ENCODE assay signal across 1 cellular context in the genomic region with DNA sequence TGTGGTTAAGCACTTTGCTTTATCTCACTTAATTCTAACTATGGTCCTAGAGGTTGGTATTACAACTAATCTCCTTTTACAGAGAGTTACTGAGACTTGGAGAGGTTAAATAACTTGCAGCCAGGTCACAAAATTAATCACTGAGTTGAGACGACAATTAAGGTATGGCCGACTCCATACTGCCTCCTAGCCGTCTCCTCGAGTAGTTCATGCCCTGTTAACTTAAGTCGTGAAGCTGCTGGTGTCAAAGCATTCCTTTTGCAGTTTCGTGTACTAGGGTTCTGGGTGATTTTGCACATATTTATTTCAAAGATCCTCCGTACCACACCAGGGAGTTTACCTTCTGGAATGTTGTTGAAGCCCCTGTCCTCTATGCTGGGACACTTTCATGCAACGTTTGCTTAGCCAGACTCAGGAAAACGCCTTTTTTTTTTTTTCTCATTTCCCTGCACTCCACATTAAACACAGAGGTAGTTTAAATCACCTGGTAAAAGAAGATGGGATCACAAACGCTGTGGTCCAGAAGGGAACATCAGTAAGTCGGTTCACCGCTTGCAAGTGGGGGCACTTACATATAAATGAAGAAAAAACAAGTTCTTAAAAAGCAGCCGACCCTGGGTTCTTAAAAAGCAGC.
A peak's percentile ranks its signal among the peaks of the same experiment; 100 is the strongest.
TF ChIP-seq lines count a peak whose summit lies in the region.

No MANE protein-coding gene starts in this region.

TF ChIP-seq in GM12878, 131 proteins besides CTCF, POLR2A, EP300 and RAD21 (continued from another document and continues in another):
- no peak for TF ChIP-seq CEBPZ (IDR thresholded peaks at IDR 0.05; ENCODE audit: low read depth, low read length)
- TF ChIP-seq ZNF24 (IDR thresholded peaks at IDR 0.05): no peak
- no peak for TF ChIP-seq CHD4 (IDR thresholded peaks at IDR 0.05)
- TF ChIP-seq ZNF274 (IDR thresholded peaks at IDR 0.05; ENCODE audit: insufficient read depth, insufficient read length): no peak
- TF ChIP-seq CHD1 (IDR thresholded peaks at IDR 0.05; ENCODE audit: low read depth, low read length): no peak
- TF ChIP-seq YY1 (IDR thresholded peaks at IDR 0.05; ENCODE audit: low read depth, low read length): peak; percentile 39; the same call in 1 of the 2 replicates
- no peak for TF ChIP-seq FOXK2 (IDR thresholded peaks at IDR 0.05)
- TF ChIP-seq, protein P1, sequence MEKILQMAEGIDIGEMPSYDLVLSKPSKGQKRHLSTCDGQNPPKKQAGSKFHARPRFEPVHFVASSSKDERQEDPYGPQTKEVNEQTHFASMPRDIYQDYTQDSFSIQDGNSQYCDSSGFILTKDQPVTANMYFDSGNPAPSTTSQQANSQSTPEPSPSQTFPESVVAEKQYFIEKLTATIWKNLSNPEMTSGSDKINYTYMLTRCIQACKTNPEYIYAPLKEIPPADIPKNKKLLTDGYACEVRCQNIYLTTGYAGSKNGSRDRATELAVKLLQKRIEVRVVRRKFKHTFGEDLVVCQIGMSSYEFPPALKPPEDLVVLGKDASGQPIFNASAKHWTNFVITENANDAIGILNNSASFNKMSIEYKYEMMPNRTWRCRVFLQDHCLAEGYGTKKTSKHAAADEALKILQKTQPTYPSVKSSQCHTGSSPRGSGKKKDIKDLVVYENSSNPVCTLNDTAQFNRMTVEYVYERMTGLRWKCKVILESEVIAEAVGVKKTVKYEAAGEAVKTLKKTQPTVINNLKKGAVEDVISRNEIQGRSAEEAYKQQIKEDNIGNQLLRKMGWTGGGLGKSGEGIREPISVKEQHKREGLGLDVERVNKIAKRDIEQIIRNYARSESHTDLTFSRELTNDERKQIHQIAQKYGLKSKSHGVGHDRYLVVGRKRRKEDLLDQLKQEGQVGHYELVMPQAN (conservative IDR thresholded peaks at IDR 0.05): no peak
- TF ChIP-seq CREB1 (IDR thresholded peaks at IDR 0.05; ENCODE audit: low read depth): peak; percentile 31; the same call in 1 of the 2 replicates
- TF ChIP-seq ZNF217 (IDR thresholded peaks at IDR 0.05): no peak; the same call in 1 of the 2 replicates
- no peak for TF ChIP-seq SREBF1 (IDR thresholded peaks at IDR 0.05; ENCODE audit: low read length)
- no peak for TF ChIP-seq MTA2 (IDR thresholded peaks at IDR 0.05; ENCODE audit: low read depth)
- TF ChIP-seq SP1 (IDR thresholded peaks at IDR 0.05; ENCODE audit: low read depth, low read length): no peak
- TF ChIP-seq PML (IDR thresholded peaks at IDR 0.05; ENCODE audit: low read length): no peak
- no peak for TF ChIP-seq ATF3 (IDR thresholded peaks at IDR 0.05; ENCODE audit: borderline replicate concordance, extremely low read depth, low read depth, low read length)
- TF ChIP-seq, protein P2, sequence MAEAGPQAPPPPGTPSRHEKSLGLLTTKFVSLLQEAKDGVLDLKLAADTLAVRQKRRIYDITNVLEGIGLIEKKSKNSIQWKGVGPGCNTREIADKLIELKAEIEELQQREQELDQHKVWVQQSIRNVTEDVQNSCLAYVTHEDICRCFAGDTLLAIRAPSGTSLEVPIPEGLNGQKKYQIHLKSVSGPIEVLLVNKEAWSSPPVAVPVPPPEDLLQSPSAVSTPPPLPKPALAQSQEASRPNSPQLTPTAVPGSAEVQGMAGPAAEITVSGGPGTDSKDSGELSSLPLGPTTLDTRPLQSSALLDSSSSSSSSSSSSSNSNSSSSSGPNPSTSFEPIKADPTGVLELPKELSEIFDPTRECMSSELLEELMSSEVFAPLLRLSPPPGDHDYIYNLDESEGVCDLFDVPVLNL (IDR thresholded peaks at IDR 0.05; ENCODE audit: low read depth, low read length): no peak
- TF ChIP-seq IKZF2 (IDR thresholded peaks at IDR 0.05): 0 out of 4 replicates have a peak, but pooled peaks of 1 of the 2 experiments have one; percentile 5
- TF ChIP-seq MYB (IDR thresholded peaks at IDR 0.05; ENCODE audit: borderline replicate concordance, low read depth, low read length): no peak
- 0 out of 2 replicates have a peak, but pooled peaks have one; percentile 56 for TF ChIP-seq CBX5 (IDR thresholded peaks at IDR 0.05; ENCODE audit: low read depth)
- TF ChIP-seq CEBPB (IDR thresholded peaks at IDR 0.05; ENCODE audit: borderline replicate concordance in 1 of 2, low read depth in 2 of 2, low read length in 2 of 2): no peak
- no peak for TF ChIP-seq ZSCAN29 (IDR thresholded peaks at IDR 0.05)
- no peak for TF ChIP-seq ZNF622 (IDR thresholded peaks at IDR 0.05)
- no peak for TF ChIP-seq NR2C1 (IDR thresholded peaks at IDR 0.05)
- TF ChIP-seq NR2C2 (IDR thresholded peaks at IDR 0.05; ENCODE audit: borderline replicate concordance, control insufficient read depth, insufficient read length, low read depth): no peak
- TF ChIP-seq, protein P3, sequence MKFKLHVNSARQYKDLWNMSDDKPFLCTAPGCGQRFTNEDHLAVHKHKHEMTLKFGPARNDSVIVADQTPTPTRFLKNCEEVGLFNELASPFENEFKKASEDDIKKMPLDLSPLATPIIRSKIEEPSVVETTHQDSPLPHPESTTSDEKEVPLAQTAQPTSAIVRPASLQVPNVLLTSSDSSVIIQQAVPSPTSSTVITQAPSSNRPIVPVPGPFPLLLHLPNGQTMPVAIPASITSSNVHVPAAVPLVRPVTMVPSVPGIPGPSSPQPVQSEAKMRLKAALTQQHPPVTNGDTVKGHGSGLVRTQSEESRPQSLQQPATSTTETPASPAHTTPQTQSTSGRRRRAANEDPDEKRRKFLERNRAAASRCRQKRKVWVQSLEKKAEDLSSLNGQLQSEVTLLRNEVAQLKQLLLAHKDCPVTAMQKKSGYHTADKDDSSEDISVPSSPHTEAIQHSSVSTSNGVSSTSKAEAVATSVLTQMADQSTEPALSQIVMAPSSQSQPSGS (IDR thresholded peaks at IDR 0.05; ENCODE audit: low read length): no peak
- TF ChIP-seq FOS (IDR thresholded peaks at IDR 0.05; ENCODE audit: borderline replicate concordance, extremely low read depth, insufficient read length): no peak
- TF ChIP-seq SMAD1 (IDR thresholded peaks at IDR 0.05; ENCODE audit: low read depth, partially characterized antibody): no peak
- no peak for TF ChIP-seq ZBED1 (IDR thresholded peaks at IDR 0.05; ENCODE audit: borderline replicate concordance)
- TF ChIP-seq CHD2 (IDR thresholded peaks at IDR 0.05; ENCODE audit: borderline replicate concordance, low read depth, low read length): no peak
- TF ChIP-seq, protein P4, sequence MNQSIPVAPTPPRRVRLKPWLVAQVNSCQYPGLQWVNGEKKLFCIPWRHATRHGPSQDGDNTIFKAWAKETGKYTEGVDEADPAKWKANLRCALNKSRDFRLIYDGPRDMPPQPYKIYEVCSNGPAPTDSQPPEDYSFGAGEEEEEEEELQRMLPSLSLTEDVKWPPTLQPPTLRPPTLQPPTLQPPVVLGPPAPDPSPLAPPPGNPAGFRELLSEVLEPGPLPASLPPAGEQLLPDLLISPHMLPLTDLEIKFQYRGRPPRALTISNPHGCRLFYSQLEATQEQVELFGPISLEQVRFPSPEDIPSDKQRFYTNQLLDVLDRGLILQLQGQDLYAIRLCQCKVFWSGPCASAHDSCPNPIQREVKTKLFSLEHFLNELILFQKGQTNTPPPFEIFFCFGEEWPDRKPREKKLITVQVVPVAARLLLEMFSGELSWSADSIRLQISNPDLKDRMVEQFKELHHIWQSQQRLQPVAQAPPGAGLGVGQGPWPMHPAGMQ (IDR thresholded peaks at IDR 0.05; ENCODE audit: borderline replicate concordance): no peak
- TF ChIP-seq CBX3 (IDR thresholded peaks at IDR 0.05; ENCODE audit: borderline replicate concordance, low read depth): no peak
- peak; percentile 63; the same call in 1 of the 2 replicates for TF ChIP-seq SMC3 (IDR thresholded peaks at IDR 0.05; ENCODE audit: borderline replicate concordance, low read length)
- peak; percentile 40; the same call in 1 of the 2 replicates for TF ChIP-seq ZNF384 (IDR thresholded peaks at IDR 0.05; ENCODE audit: borderline replicate concordance, low read depth, low read length)
- TF ChIP-seq, protein P5, sequence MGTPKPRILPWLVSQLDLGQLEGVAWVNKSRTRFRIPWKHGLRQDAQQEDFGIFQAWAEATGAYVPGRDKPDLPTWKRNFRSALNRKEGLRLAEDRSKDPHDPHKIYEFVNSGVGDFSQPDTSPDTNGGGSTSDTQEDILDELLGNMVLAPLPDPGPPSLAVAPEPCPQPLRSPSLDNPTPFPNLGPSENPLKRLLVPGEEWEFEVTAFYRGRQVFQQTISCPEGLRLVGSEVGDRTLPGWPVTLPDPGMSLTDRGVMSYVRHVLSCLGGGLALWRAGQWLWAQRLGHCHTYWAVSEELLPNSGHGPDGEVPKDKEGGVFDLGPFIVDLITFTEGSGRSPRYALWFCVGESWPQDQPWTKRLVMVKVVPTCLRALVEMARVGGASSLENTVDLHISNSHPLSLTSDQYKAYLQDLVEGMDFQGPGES (IDR thresholded peaks at IDR 0.05): no peak
- TF ChIP-seq SMAD5 (IDR thresholded peaks at IDR 0.05; ENCODE audit: low read depth): no peak
- no peak for TF ChIP-seq POU2F2 (IDR thresholded peaks at IDR 0.05; ENCODE audit: borderline replicate concordance, low read depth, low read length)
- peak; percentile 81 for TF ChIP-seq SMARCA5 (IDR thresholded peaks at IDR 0.05)
- TF ChIP-seq EED (IDR thresholded peaks at IDR 0.05; ENCODE audit: low read depth): no peak
- TF ChIP-seq HDAC2 (IDR thresholded peaks at IDR 0.05): no peak
- TF ChIP-seq ZNF592 (IDR thresholded peaks at IDR 0.05): no peak
- no peak for TF ChIP-seq KLF5 (IDR thresholded peaks at IDR 0.05; ENCODE audit: partially characterized antibody)
- no peak for TF ChIP-seq POLR2AphosphoS5 (IDR thresholded peaks at IDR 0.05; ENCODE audit: low read length)
- no peak for TF ChIP-seq SKIL (IDR thresholded peaks at IDR 0.05; ENCODE audit: low read depth, poor library complexity, severe bottlenecking)
- no peak for TF ChIP-seq ESRRA (IDR thresholded peaks at IDR 0.05; ENCODE audit: low read length)
- TF ChIP-seq KDM1A (IDR thresholded peaks at IDR 0.05; ENCODE audit: borderline replicate concordance): no peak
